In genomic region chr14:72350215-72350614, GRCh38 we compare ENCODE assay signal across 34 cellular contexts.
"Had no signal": no experiment of that assay in that cellular context is flagged by ENCODE, and none has a peak within 500 bp of the region (broad histone marks: within the 10 kb centered on the region; RNA-seq: fewer than 3 reads in every experiment).

No MANE protein-coding gene starts in this region.

- H3K4me3 Mint-ChIP-seq: activated CD4-positive, alpha-beta T cell treated with anti-CD3 and anti-CD28 coated beads for 36 hours; activated CD4-positive, alpha-beta T cell treated with anti-CD3 and anti-CD28 coated beads, Interleukin-2, amount 10 ng/mL, durations not matched to agents 7 days and 5 days; activated CD8-positive, alpha-beta T cell treated with anti-CD3 and anti-CD28 coated beads, Interleukin-2, amount 10 ng/mL, durations not matched to agents 7 days and 5 days; activated T-cell treated with anti-CD3 and anti-CD28 coated beads, Interleukin-2, amount 50 U/mL, for 24 hours; T-helper 1 cell treated with Interleukin-12 subunit alpha and Interleukin-12 subunit beta and Interleukin-4 antibody, amounts not matched to agents 30 μg/mL and 1 μg/mL, for 36 hours; T-helper 2 cell treated with Interferon-gamma antibody and Interleukin-4, amounts not matched to agents 5 μg/mL and 100 μg/mL, for 36 hours; WTC11 had no signal

- H3K4me3 ChIP-seq: adrenal gland, PC-9 had no signal

- H3K27ac ChIP-seq: adrenal gland, brain microvascular endothelial cell, PC-9 had no signal

- H3K27me3 ChIP-seq: adrenal gland, brain microvascular endothelial cell had no signal

- H3K9me3 Mint-ChIP-seq: activated CD4-positive, alpha-beta T cell treated with anti-CD3 and anti-CD28 coated beads, Interleukin-2, amount 10 ng/mL, durations not matched to agents 7 days and 5 days; activated naive CD4-positive, alpha-beta T cell treated with anti-CD3 and anti-CD28 coated beads, Interleukin-2, amount 50 U/mL, for 72 hours; activated T-cell treated with anti-CD3 and anti-CD28 coated beads, Interleukin-2, amount 50 U/mL, for 24 hours; activated T-helper 2 cell treated with anti-CD3 and anti-CD28 coated beads, Interferon-gamma antibody, Interleukin-2, Interleukin-4, amounts not matched to agents 10 μg/mL and 5 μg/mL and 100 μg/mL, durations not matched to agents 14 hours and 24 hours and 36 hours; T-helper 1 cell treated with Interleukin-12 subunit alpha and Interleukin-12 subunit beta and Interleukin-4 antibody, amounts not matched to agents 30 μg/mL and 1 μg/mL, for 36 hours; T-helper 2 cell treated with Interferon-gamma antibody and Interleukin-4, amounts not matched to agents 5 μg/mL and 100 μg/mL, for 36 hours had no signal

- DNase-seq: activated CD4-positive, alpha-beta T cell treated with anti-CD3 and anti-CD28 coated beads for 36 hours; activated CD4-positive, alpha-beta T cell treated with anti-CD3 and anti-CD28 coated beads, Interleukin-2, amount 10 ng/mL, durations not matched to agents 7 days and 5 days; activated CD4-positive, alpha-beta T cell treated with anti-CD3 and anti-CD28 coated beads, Interleukin-2, amount 50 U/mL, for 48 hours; activated CD8-positive, alpha-beta T cell treated with anti-CD3 and anti-CD28 coated beads, Interleukin-2, amount 10 ng/mL, durations not matched to agents 7 days and 5 days; activated gamma-delta T cell; activated naive CD4-positive, alpha-beta T cell treated with Interleukin-2 at 50 U/mL for 16 hours; activated T-cell treated with anti-CD3 and anti-CD28 coated beads, Interleukin-2, amount 50 U/mL, for 24 hours; adrenal gland; brain microvascular endothelial cell; central memory CD4-positive, alpha-beta T cell; Kasumi-1; KG1; MM.1S; NCI-H1048; NCI-H1105 treated with DMSO at 0.1 percent for 48 hours; NCI-H1436; NCI-H1694; NCI-H1930; NCI-H2081 treated with DMSO at 0.1 percent for 48 hours; NCI-H226; NCI-H446 treated with DMSO at 0.1 percent for 48 hours; NCI-H524; NCI-H69; NK-92 treated with Interleukin-12 subunit alpha and Interleukin-12 subunit beta, amount 100 ng/mL, for 24 hours; PC-9; Right ventricle myocardium superior had no signal

- H3K36me3 ChIP-seq: adrenal gland, brain microvascular endothelial cell had no signal

- H3K4me1 ChIP-seq: adrenal gland had no signal

- FAIRE-seq: RCC 7860, TTC549 had no signal

- H3K36me3 Mint-ChIP-seq: activated naive CD4-positive, alpha-beta T cell treated with anti-CD3 and anti-CD28 coated beads, Interleukin-2, amount 50 U/mL, for 72 hours; WTC11 had no signal

- ATAC-seq: activated CD4-positive, alpha-beta T cell treated with anti-CD3 and anti-CD28 coated beads for 36 hours; activated CD4-positive, CD25-positive, alpha-beta regulatory T cell treated with anti-CD3 and anti-CD28 coated beads, Interleukin-2, amount 50 U/mL, for 24 hours; activated CD8-positive, alpha-beta T cell treated with anti-CD3 and anti-CD28 coated beads, Interleukin-2, amount 10 ng/mL, durations not matched to agents 7 days and 5 days; activated naive CD4-positive, alpha-beta T cell treated with anti-CD3 and anti-CD28 coated beads, Interleukin-2, amount 50 U/mL, for 72 hours; WTC11 had no signal

- H3K4me1 Mint-ChIP-seq: activated CD4-positive, alpha-beta T cell treated with anti-CD3 and anti-CD28 coated beads for 36 hours; activated CD4-positive, alpha-beta T cell treated with anti-CD3 and anti-CD28 coated beads, Interleukin-2, amount 10 ng/mL, durations not matched to agents 7 days and 5 days; WTC11 had no signal

- H3K9me3 ChIP-seq: adrenal gland had no signal

- H3K27ac Mint-ChIP-seq: activated CD4-positive, alpha-beta T cell treated with anti-CD3 and anti-CD28 coated beads for 36 hours; activated CD4-positive, alpha-beta T cell treated with anti-CD3 and anti-CD28 coated beads, Interleukin-2, amount 10 ng/mL, durations not matched to agents 7 days and 5 days; activated CD8-positive, alpha-beta T cell treated with anti-CD3 and anti-CD28 coated beads, Interleukin-2, amount 10 ng/mL, durations not matched to agents 7 days and 5 days; activated naive CD4-positive, alpha-beta T cell treated with anti-CD3 and anti-CD28 coated beads, Interleukin-2, amount 50 U/mL, for 72 hours; activated T-cell treated with anti-CD3 and anti-CD28 coated beads, Interleukin-2, amount 50 U/mL, for 24 hours; activated T-helper 2 cell treated with anti-CD3 and anti-CD28 coated beads, Interferon-gamma antibody, Interleukin-2, Interleukin-4, amounts not matched to agents 10 μg/mL and 5 μg/mL and 100 μg/mL, durations not matched to agents 14 hours and 24 hours and 36 hours; T-helper 1 cell treated with Interleukin-12 subunit alpha and Interleukin-12 subunit beta and Interleukin-4 antibody, amounts not matched to agents 30 μg/mL and 1 μg/mL, for 36 hours; T-helper 2 cell treated with Interferon-gamma antibody and Interleukin-4, amounts not matched to agents 5 μg/mL and 100 μg/mL, for 36 hours; WTC11 had no signal

- H2AFZ ChIP-seq: PC-9 had no signal

- H3K4me2 ChIP-seq: PC-9 had no signal
